In the genomic region with DNA sequence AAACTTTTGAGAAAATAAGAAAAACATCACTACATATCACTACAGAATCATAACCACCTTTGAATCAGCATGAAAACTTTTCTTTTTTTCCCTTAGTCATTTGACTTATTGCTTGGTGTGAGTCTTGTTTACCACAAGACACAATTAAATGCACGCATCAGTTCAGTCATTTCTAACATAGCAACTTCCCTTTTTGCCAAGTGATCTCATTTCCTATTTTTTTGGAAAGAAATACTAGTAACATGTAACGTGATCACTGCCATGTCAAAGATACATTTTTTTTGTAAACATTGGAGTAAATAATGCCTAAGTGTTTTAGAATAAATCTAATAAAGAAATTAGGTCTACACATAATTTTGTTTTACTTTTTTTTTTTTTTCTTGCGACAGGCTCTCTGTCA, we compare ENCODE assay signal across 8 cellular contexts. TPM values are rescaled to one million over a fixed set of nuclear protein-coding genes. Genes with fewer than 3 reads are reported as not detected.
DNase-seq lines count a peak whose midpoint lies in the region; ATAC-seq lines count a peak whose summit lies in the region.

No MANE protein-coding gene starts in this region.

- no peak overlapping the region for H2AK5ac ChIP-seq in neuronal stem cell (ENCODE audit: low read depth, low read length)

- WGBS in neuronal stem cell (ENCODE audit: extremely low coverage in 2 of 2, insufficient read length in 2 of 2, insufficient replicate concordance in 1 of 2), 2 donors = no CpG with 5 or more reads among the region's 3 CpGs

- H3K23ac ChIP-seq in neuronal stem cell (ENCODE audit: low read depth, low read length, poor library complexity) = no peak overlapping the region

- DNase-seq in activated CD8-positive, alpha-beta memory T cell treated with anti-CD3 and anti-CD28 coated beads, Interleukin-2, amount 10 ng/mL, durations not matched to agents 7 days and 5 days = no peak
- DNase-seq in activated CD8-positive, alpha-beta memory T cell treated with anti-CD3 and anti-CD28 coated beads, Interleukin-2, amount 50 U/mL, for 4 hours = no peak
- peak in 1 of 2 experiments; percentile 36 for DNase-seq in SJSA1 (ENCODE audit: low read depth in 1 of 2, low spot score in 2 of 2)
- DNase-seq in stimulated activated naive B cell treated with anti-CD40 and anti-IgM and Interleukin-4, amounts not matched to agents 10 μg/mL and 1 μg/mL and 100 μg/mL, for 72 hours = no peak
- DNase-seq in neuronal stem cell (ENCODE audit: low spot score) = no peak
- no peak for DNase-seq in substantia nigra (lab: John Stamatoyannopoulos, UW)
- no peak for DNase-seq in DMS53 treated with DMSO at 0.1 percent for 48 hours (lab: John Stamatoyannopoulos, UW; ENCODE audit: unreplicated experiment)

- H2BK15ac ChIP-seq in neuronal stem cell (ENCODE audit: low read length) = no peak overlapping the region

- ATAC-seq in activated CD8-positive, alpha-beta memory T cell treated with anti-CD3 and anti-CD28 coated beads, Interleukin-2, amount 10 ng/mL, durations not matched to agents 7 days and 5 days = peak; percentile 20
- peak; percentile 72 for ATAC-seq in HG03025 (IDR thresholded peaks at IDR 0.05; ENCODE audit: low FRiP score, unreplicated experiment)
- peak; percentile 88 to 89 for ATAC-seq in stimulated activated naive B cell treated with anti-CD40 and anti-IgM and Interleukin-4, amounts not matched to agents 10 μg/mL and 1 μg/mL and 100 μg/mL, for 72 hours (replicated peaks)

- no peak overlapping the region for H3K9ac ChIP-seq in neuronal stem cell (ENCODE audit: low read depth, low read length, poor library complexity)

- H2BK120ac ChIP-seq in neuronal stem cell (ENCODE audit: low read depth, low read length) = no peak overlapping the region

- H2BK5ac ChIP-seq in neuronal stem cell (ENCODE audit: low read length) = no peak overlapping the region

- H3K36me3 Mint-ChIP-seq in activated CD8-positive, alpha-beta memory T cell treated with anti-CD3 and anti-CD28 coated beads, Interleukin-2, amount 10 ng/mL, durations not matched to agents 7 days and 5 days = no peaks in the 10 kb centered on the region
- H3K36me3 Mint-ChIP-seq in stimulated activated naive B cell treated with anti-CD40 and anti-IgM and Interleukin-4, amounts not matched to agents 10 μg/mL and 1 μg/mL and 100 μg/mL, for 72 hours = no peaks in the 10 kb centered on the region

- H3K9me3 ChIP-seq in SJSA1 (replicated peaks) (no peaks in the 10 kb centered on the region), neuronal stem cell (replicated peaks in 1 of 2; ENCODE audit: control insufficient read depth in 2 of 2, insufficient read depth in 1 of 2, low read depth in 1 of 2, low read length in 2 of 2) (no peaks in the 10 kb centered on the region)

- H3K36me3 ChIP-seq in SJSA1 (no peaks in the 10 kb centered on the region), neuronal stem cell (replicated peaks in 1 of 2; ENCODE audit: control insufficient read depth in 2 of 2, insufficient read depth in 2 of 2, low read length in 2 of 2) (no peaks in the 10 kb centered on the region)

- H2BK12ac ChIP-seq in neuronal stem cell (ENCODE audit: low read length) = no peak overlapping the region

- H3K27me3 ChIP-seq in SJSA1 (replicated peaks) = no peaks in the 10 kb centered on the region
- no peaks in the 10 kb centered on the region for H3K27me3 ChIP-seq in neuronal stem cell (ENCODE audit: control insufficient read depth in 3 of 3, insufficient read depth in 3 of 3, low read depth in 1 of 3, low read length in 3 of 3)

- H3K27ac Mint-ChIP-seq in activated CD8-positive, alpha-beta memory T cell treated with anti-CD3 and anti-CD28 coated beads, Interleukin-2, amount 10 ng/mL, durations not matched to agents 7 days and 5 days = no peak overlapping the region
- H3K27ac Mint-ChIP-seq in stimulated activated naive B cell treated with anti-CD40 and anti-IgM and Interleukin-4, amounts not matched to agents 10 μg/mL and 1 μg/mL and 100 μg/mL, for 72 hours = no peak overlapping the region

- no peaks in the 10 kb centered on the region for H3K9me3 Mint-ChIP-seq in activated CD8-positive, alpha-beta memory T cell treated with anti-CD3 and anti-CD28 coated beads, Interleukin-2, amount 10 ng/mL, durations not matched to agents 7 days and 5 days (ENCODE audit: low read depth)
- H3K9me3 Mint-ChIP-seq in stimulated activated naive B cell treated with anti-CD40 and anti-IgM and Interleukin-4, amounts not matched to agents 10 μg/mL and 1 μg/mL and 100 μg/mL, for 72 hours = no peaks in the 10 kb centered on the region

- H3K79me1 ChIP-seq in neuronal stem cell (ENCODE audit: low read depth, low read length) = no peaks in the 10 kb centered on the region

- H3K18ac ChIP-seq in neuronal stem cell (ENCODE audit: low read length) = no peak overlapping the region

- H3K27ac ChIP-seq in SJSA1 = peak overlapping the region; percentile 66
- H3K27ac ChIP-seq in neuronal stem cell (replicated peaks; ENCODE audit: low read length) = no peak overlapping the region
- H3K27ac ChIP-seq in substantia nigra (ENCODE audit: low read depth, low read length, poor library complexity, severe bottlenecking) = no peak overlapping the region

- peaks cover 5% of the 10 kb centered on the region for H3K27me3 Mint-ChIP-seq in activated CD8-positive, alpha-beta memory T cell treated with anti-CD3 and anti-CD28 coated beads, Interleukin-2, amount 10 ng/mL, durations not matched to agents 7 days and 5 days
- peaks cover 6 to 13% of the 10 kb centered on the region in 2 donors for H3K27me3 Mint-ChIP-seq in stimulated activated naive B cell treated with anti-CD40 and anti-IgM and Interleukin-4, amounts not matched to agents 10 μg/mL and 1 μg/mL and 100 μg/mL, for 72 hours

- H3K14ac ChIP-seq in neuronal stem cell (ENCODE audit: low read length) = no peak overlapping the region

- no peak overlapping the region for H4K91ac ChIP-seq in neuronal stem cell (ENCODE audit: low read depth, low read length, poor library complexity)

- H3K4me1 Mint-ChIP-seq in activated CD8-positive, alpha-beta memory T cell treated with anti-CD3 and anti-CD28 coated beads, Interleukin-2, amount 10 ng/mL, durations not matched to agents 7 days and 5 days = peaks cover 13% of the 10 kb centered on the region
- H3K4me1 Mint-ChIP-seq in stimulated activated naive B cell treated with anti-CD40 and anti-IgM and Interleukin-4, amounts not matched to agents 10 μg/mL and 1 μg/mL and 100 μg/mL, for 72 hours = peaks cover 0 to 3% of the 10 kb centered on the region in 2 donors

- CTCF ChIA-PET in activated CD8-positive, alpha-beta memory T cell treated with anti-CD3 and anti-CD28 coated beads, Interleukin-2, amount 10 ng/mL, durations not matched to agents 7 days and 5 days (lab: Charles Lee) = no interaction called here

- H3K4ac ChIP-seq in neuronal stem cell (ENCODE audit: low read length) = no peak overlapping the region

- no peak overlapping the region for H2AFZ ChIP-seq in neuronal stem cell (ENCODE audit: low read length)

- no peak overlapping the region for H3K4me2 ChIP-seq in neuronal stem cell (ENCODE audit: insufficient read depth, low read length, poor library complexity, severe bottlenecking)

- H4K8ac ChIP-seq in neuronal stem cell (ENCODE audit: low read depth, low read length) = no peak overlapping the region

- no peak overlapping the region for H3K4me3 ChIP-seq in SJSA1
- no peak overlapping the region for H3K4me3 ChIP-seq in neuronal stem cell (ENCODE audit: low read length in 2 of 2)

- peaks cover 30% of the 10 kb centered on the region for H3K4me1 ChIP-seq in SJSA1 (replicated peaks)
- no peaks in the 10 kb centered on the region for H3K4me1 ChIP-seq in neuronal stem cell (ENCODE audit: control insufficient read depth in 2 of 2, insufficient read depth in 1 of 2, low read depth in 1 of 2, low read length in 2 of 2)

- no peak overlapping the region for H3K4me3 Mint-ChIP-seq in activated CD8-positive, alpha-beta memory T cell treated with anti-CD3 and anti-CD28 coated beads, Interleukin-2, amount 10 ng/mL, durations not matched to agents 7 days and 5 days
- no peak overlapping the region for H3K4me3 Mint-ChIP-seq in stimulated activated naive B cell treated with anti-CD40 and anti-IgM and Interleukin-4, amounts not matched to agents 10 μg/mL and 1 μg/mL and 100 μg/mL, for 72 hours

RNA-seq across cellular contexts. Expression of a gene that starts 5.1 kb away (rescaled TPM):
- under 1 TPM; 0.18 to 0.80 TPM for total RNA-seq in activated CD8-positive, alpha-beta memory T cell treated with anti-CD3 and anti-CD28 coated beads, Interleukin-2, amount 10 ng/mL, durations not matched to agents 7 days and 5 days
- 19.7 and 26.4 TPM in 2 replicates for total RNA-seq in SJSA1 (2014; rRNA removed; shearing (Covaris generic))
- polyA plus RNA-seq in neuronal stem cell (2013, experiment 1 of 2) = not detected
- polyA plus RNA-seq in neuronal stem cell (2013, experiment 2 of 2) = not detected

Comparison
In these comparisons a context has a peak if more than half of its experiments do, and no peak if none do; other contexts are left out.
1. ATAC-seq: peak in every context shown above with its lines; median percentile 88 in stimulated activated naive B cell treated with anti-CD40 and anti-IgM and Interleukin-4, amounts not matched to agents 10 μg/mL and 1 μg/mL and 100 μg/mL, for 72 hours; 72 in HG03025; 20 in activated CD8-positive, alpha-beta memory T cell treated with anti-CD3 and anti-CD28 coated beads, Interleukin-2, amount 10 ng/mL, durations not matched to agents 7 days and 5 days.
2. RNA of a gene that starts 5.1 kb away (total RNA-seq): 19.7 to 26.4 TPM in SJSA1; 0.18 to 0.80 TPM in activated CD8-positive, alpha-beta memory T cell treated with anti-CD3 and anti-CD28 coated beads, Interleukin-2, amount 10 ng/mL, durations not matched to agents 7 days and 5 days; every median in the first group is over 10 times any median in the second.